8 cellular contexts compared by ENCODE assay signal in genomic region chr7:5822742-5823503, GRCh38. TPM values are rescaled to one million over a fixed set of nuclear protein-coding genes. Genes with fewer than 3 reads are reported as not detected.
DNase-seq lines count a peak whose midpoint lies in the region; ATAC-seq, FAIRE-seq and TF ChIP-seq lines count a peak whose summit lies in the region.

No MANE protein-coding gene starts in this region.

- peaks cover 0 to 3% of the 10 kb centered on the region in 2 donors for H3K36me3 Mint-ChIP-seq in CD14-positive monocyte

- BruUV-seq in HepG2 (replicated peaks; lab: Mats Ljungman, UMichigan), result no TSS peak

- H3K79me2 ChIP-seq in HepG2 (ENCODE audit: insufficient read depth, low read length), result no peaks in the 10 kb centered on the region

- no peaks in the 10 kb centered on the region for H4K20me1 ChIP-seq in HepG2 (ENCODE audit: insufficient read depth, low read length)

- H3K27ac Mint-ChIP-seq in CD14-positive monocyte, result peak overlapping the region; percentile 91 to 96 (median 95)

- intact Hi-C loops in CD14-positive monocyte (cut with micrococcal nuclease) (loop anchor here in 1 of 2 donors (5.0 kb wide), 1 partner anchor 46 kb away; no protein-coding TSS in a partner anchor), HepG2 (cut with micrococcal nuclease; ENCODE audit: unreplicated experiment) (loop anchor here (2.0 kb wide), 1 partner anchor 42 kb away; the partner anchor contains the start of gene RNF216)

- peak overlapping the region; percentile 68 for H3K9ac ChIP-seq in HepG2 (ENCODE audit: insufficient read depth, low read depth, low read length)

- H3K27me3 ChIP-seq in HepG2 (ENCODE audit: control insufficient read depth in 1 of 2, insufficient read depth in 2 of 2, low read length in 2 of 2), result no peaks in the 10 kb centered on the region; a peak in 1 of 5 replicates

- H3K4me3 Mint-ChIP-seq in CD14-positive monocyte, result peak overlapping the region; percentile 85 to 93

- peaks cover 0 to 2% (median 0%) of the 10 kb centered on the region in 7 donors for H3K9me3 Mint-ChIP-seq in CD14-positive monocyte

- peak; percentile 99 for ATAC-seq in GM19351 (IDR thresholded peaks at IDR 0.05; ENCODE audit: unreplicated experiment)
- ATAC-seq in HG03520 (IDR thresholded peaks at IDR 0.05; ENCODE audit: unreplicated experiment), result peak; percentile 99
- ATAC-seq in HepG2, result peak; percentile 100

- H3K27ac ChIP-seq in HepG2 (ENCODE audit: extremely low read length, insufficient read depth, low read length), result peak overlapping the region; percentile 83

- peaks cover 0 to 4% (median 0%) of the 10 kb centered on the region in 3 donors for H3K27me3 Mint-ChIP-seq in CD14-positive monocyte (ENCODE audit: low read depth in 3 of 3)

- H3K4me1 Mint-ChIP-seq in CD14-positive monocyte, result peaks cover 39% of the 10 kb centered on the region

- peak; percentile 97 for FAIRE-seq in HepG2 (lab: Jason Lieb, UNC)

- peak overlapping the region; percentile 99 for H3K4me2 ChIP-seq in HepG2 (ENCODE audit: low read depth, low read length)

- no peaks in the 10 kb centered on the region for H3K9me3 ChIP-seq in HepG2 (ENCODE audit: low read length)

- peak overlapping the region; percentile 75 to 93 (median 78) for H3K4me3 ChIP-seq in HepG2 (replicated peaks in 1 of 3; ENCODE audit: insufficient read depth in 1 of 3, low read depth in 2 of 3, low read length in 3 of 3)

- H3K36me3 ChIP-seq in HepG2 (replicated peaks in 1 of 2; ENCODE audit: control insufficient read depth in 1 of 2, insufficient read depth in 2 of 2, low read length in 2 of 2), result no peaks in the 10 kb centered on the region

- WGBS in HepG2 (ENCODE audit: low lambda C conversion rate), result under 1% methylated on average over 30 of the region's 39 CpGs

- in situ Hi-C loops in HepG2 (cut with HindIII; ENCODE audit: extremely low pct_ligation_motif_present, low pct_unique_long_range_greater_than_20kb), result no loop called here

- TF ChIP-seq RAD21 in HepG2 (CRISPR knock-in tag; IDR thresholded peaks at IDR 0.05), result no peak

- peaks cover 18% of the 10 kb centered on the region for H3K4me1 ChIP-seq in HepG2 (ENCODE audit: insufficient read depth, low read length)

- CTCF ChIA-PET in HepG2 (lab: Yijun Ruan, JAX; ENCODE audit: low intra/inter-chr PET ratio, low total read pairs), result no interaction called here

- TF ChIP-seq EP300 in HepG2 (IDR thresholded peaks at IDR 0.05; ENCODE audit: low read depth in 2 of 2, low read length in 2 of 2) (no peak), HepG2 (CRISPR knock-in tag; IDR thresholded peaks at IDR 0.05; ENCODE audit: borderline replicate concordance) (no peak)

- no peak for TF ChIP-seq CTCF in CD14-positive monocyte (IDR thresholded peaks at IDR 0.05)
- TF ChIP-seq CTCF in HepG2 (CRISPR knock-in tag; IDR thresholded peaks at IDR 0.05), result no peak

- peak; percentile 57 to 66; a peak in 3 of 4 replicates for TF ChIP-seq POLR2A in HepG2 (IDR thresholded peaks at IDR 0.05; ENCODE audit: insufficient read depth in 1 of 2, low read depth in 2 of 2, low read length in 2 of 2)

- POLR2A ChIA-PET in HepG2 (lab: Yijun Ruan, JAX), result interaction anchor here (0.8 to 1.2 kb wide), 4 partner anchors 9 to 28 kb away, joined by 3 to 4 read pairs (median 3); no protein-coding TSS in a partner anchor

- H2AFZ ChIP-seq in HepG2 (ENCODE audit: low read length), result peak overlapping the region; percentile 86

- DNase-seq in CD14-positive monocyte (ENCODE audit: low spot score), result peak; percentile 98
- peak; percentile 86 for DNase-seq in NCI-H526 treated with DMSO at 0.1 percent for 48 hours (lab: John Stamatoyannopoulos, UW)
- DNase-seq in activated CD4-positive, alpha-beta T cell treated with anti-CD3 and anti-CD28 coated beads, Interleukin-2, amount 50 U/mL, for 1 hour, result peak; percentile 98
- DNase-seq in dermis blood vessel endothelial cell, result peak; percentile 95
- DNase-seq in HepG2 (ENCODE audit: low spot score), result peak; percentile 91
- peak; percentile 90 to 93 for DNase-seq in stimulated activated CD4-positive, alpha-beta T cell treated with anti-CD3 and anti-CD28 coated beads, Interleukin-2, amount 100 ng/mL, for 48 hours

TF ChIP-seq in HepG2, 621 proteins besides CTCF, POLR2A, EP300 and RAD21 (continues in another document):
- TF ChIP-seq ZFY (CRISPR knock-in tag; IDR thresholded peaks at IDR 0.05) (peak; percentile 70), ZKSCAN1 (IDR thresholded peaks at IDR 0.05; ENCODE audit: low read length) (no peak), ZNF780A (CRISPR knock-in tag; IDR thresholded peaks at IDR 0.05) (no peak)
- TF ChIP-seq, protein P1, sequence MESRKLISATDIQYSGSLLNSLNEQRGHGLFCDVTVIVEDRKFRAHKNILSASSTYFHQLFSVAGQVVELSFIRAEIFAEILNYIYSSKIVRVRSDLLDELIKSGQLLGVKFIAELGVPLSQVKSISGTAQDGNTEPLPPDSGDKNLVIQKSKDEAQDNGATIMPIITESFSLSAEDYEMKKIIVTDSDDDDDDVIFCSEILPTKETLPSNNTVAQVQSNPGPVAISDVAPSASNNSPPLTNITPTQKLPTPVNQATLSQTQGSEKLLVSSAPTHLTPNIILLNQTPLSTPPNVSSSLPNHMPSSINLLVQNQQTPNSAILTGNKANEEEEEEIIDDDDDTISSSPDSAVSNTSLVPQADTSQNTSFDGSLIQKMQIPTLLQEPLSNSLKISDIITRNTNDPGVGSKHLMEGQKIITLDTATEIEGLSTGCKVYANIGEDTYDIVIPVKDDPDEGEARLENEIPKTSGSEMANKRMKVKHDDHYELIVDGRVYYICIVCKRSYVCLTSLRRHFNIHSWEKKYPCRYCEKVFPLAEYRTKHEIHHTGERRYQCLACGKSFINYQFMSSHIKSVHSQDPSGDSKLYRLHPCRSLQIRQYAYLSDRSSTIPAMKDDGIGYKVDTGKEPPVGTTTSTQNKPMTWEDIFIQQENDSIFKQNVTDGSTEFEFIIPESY (CRISPR knock-in tag; IDR thresholded peaks at IDR 0.05), result no peak

RNA-seq across cellular contexts. Expression of gene RNF216, which starts 41.5 kb away (rescaled TPM):
- polyA plus RNA-seq in CD14-positive monocyte (10 to 100 TPM; 11.8 to 14.8 TPM), HepG2 (2011; rRNA removed) (26.3 and 29.9 TPM in 2 replicates)
- total RNA-seq in dermis blood vessel endothelial cell (40.7 and 42.5 TPM in 2 replicates), HepG2 (2016; rRNA removed; fragmentation: Illumina TruSeq; extraction: Trizol) (25.9 and 29.4 TPM in 2 replicates)
- 11.5 TPM in 2 replicates for total RNA-seq in HepG2 (2016; cell fraction: cytosol; rRNA removed; fragmentation: Illumina TruSeq; extraction: Trizol; ENCODE audit: low read depth)
- total RNA-seq in HepG2 (2016; cell fraction: insoluble cytoplasmic fraction; rRNA removed; fragmentation: Illumina TruSeq; extraction: Trizol), result 26.8 TPM in 2 replicates
- total RNA-seq in HepG2 (2016; cell fraction: membrane; rRNA removed; fragmentation: Illumina TruSeq; extraction: Trizol), result 11.3 and 11.5 TPM in 2 replicates
- total RNA-seq in HepG2 (2016; cell fraction: nucleus; rRNA removed; fragmentation: Illumina TruSeq; extraction: Trizol), result 32.0 and 34.9 TPM in 2 replicates
- polyA plus RNA-seq in HepG2 (2011; cell fraction: cytosol; rRNA removed), result 12.8 and 13.0 TPM in 2 replicates
- polyA plus RNA-seq in HepG2 (2011; cell fraction: nucleus; rRNA removed), result 93.5 and 108 TPM in 2 replicates
- 21.1 and 27.6 TPM in 2 replicates for polyA plus RNA-seq in HepG2 (2012)
- 0.68 and 1.1 TPM in 2 replicates for polyA plus RNA-seq in HepG2 (2016; cell fraction: cytosol; fragmentation: Illumina TruSeq; extraction: Trizol; ENCODE audit: low read depth)
- 15.4 and 19.9 TPM in 2 replicates for polyA plus RNA-seq in HepG2 (2016; cell fraction: insoluble cytoplasmic fraction; fragmentation: Illumina TruSeq; extraction: Trizol; ENCODE audit: low read depth)
- polyA plus RNA-seq in HepG2 (2016; cell fraction: membrane; fragmentation: Illumina TruSeq; extraction: Trizol; ENCODE audit: low read depth), result 1.9 and 2.4 TPM in 2 replicates
- polyA plus RNA-seq in HepG2 (2016; cell fraction: nucleus; fragmentation: Illumina TruSeq; extraction: Trizol; ENCODE audit: insufficient read depth, low read depth), result 31.3 and 33.3 TPM in 2 replicates
- 28.8 and 31.6 TPM in 2 replicates for polyA minus RNA-seq in HepG2 (2011; rRNA and poly(A)+ RNA removed; ENCODE audit: low replicate concordance)
- polyA minus RNA-seq in HepG2 (2011; cell fraction: cytosol; rRNA and poly(A)+ RNA removed), result 16.4 and 20.3 TPM in 2 replicates
- 51.5 and 65.4 TPM in 2 replicates for polyA minus RNA-seq in HepG2 (2011; cell fraction: nucleus; rRNA and poly(A)+ RNA removed)

RNA-seq across cellular contexts. Expression of gene OCM, which starts 57.7 kb away (rescaled TPM):
- polyA plus RNA-seq in CD14-positive monocyte (not detected), HepG2 (2011; rRNA removed) (not detected in 2 replicates)
- total RNA-seq in dermis blood vessel endothelial cell (not detected in 2 replicates), HepG2 (2016; rRNA removed; fragmentation: Illumina TruSeq; extraction: Trizol) (not detected in 2 replicates)
- total RNA-seq in HepG2 (2016; cell fraction: cytosol; rRNA removed; fragmentation: Illumina TruSeq; extraction: Trizol; ENCODE audit: low read depth), result not detected in 2 replicates
- total RNA-seq in HepG2 (2016; cell fraction: insoluble cytoplasmic fraction; rRNA removed; fragmentation: Illumina TruSeq; extraction: Trizol), result not detected in 2 replicates
- not detected in 2 replicates for total RNA-seq in HepG2 (2016; cell fraction: membrane; rRNA removed; fragmentation: Illumina TruSeq; extraction: Trizol)
- total RNA-seq in HepG2 (2016; cell fraction: nucleus; rRNA removed; fragmentation: Illumina TruSeq; extraction: Trizol), result not detected in 2 replicates
- not detected in 2 replicates for polyA plus RNA-seq in HepG2 (2011; cell fraction: cytosol; rRNA removed)
- polyA plus RNA-seq in HepG2 (2011; cell fraction: nucleus; rRNA removed), result not detected in 2 replicates
- polyA plus RNA-seq in HepG2 (2012), result not detected in 2 replicates
- not detected in 2 replicates for polyA plus RNA-seq in HepG2 (2016; cell fraction: cytosol; fragmentation: Illumina TruSeq; extraction: Trizol; ENCODE audit: low read depth)
- not detected in 2 replicates for polyA plus RNA-seq in HepG2 (2016; cell fraction: insoluble cytoplasmic fraction; fragmentation: Illumina TruSeq; extraction: Trizol; ENCODE audit: low read depth)
- polyA plus RNA-seq in HepG2 (2016; cell fraction: membrane; fragmentation: Illumina TruSeq; extraction: Trizol; ENCODE audit: low read depth), result not detected in 2 replicates
- polyA plus RNA-seq in HepG2 (2016; cell fraction: nucleus; fragmentation: Illumina TruSeq; extraction: Trizol; ENCODE audit: insufficient read depth, low read depth), result not detected in 2 replicates
- polyA minus RNA-seq in HepG2 (2011; rRNA and poly(A)+ RNA removed; ENCODE audit: low replicate concordance), result not detected in 2 replicates
- polyA minus RNA-seq in HepG2 (2011; cell fraction: cytosol; rRNA and poly(A)+ RNA removed), result not detected in 2 replicates
- not detected in 2 replicates for polyA minus RNA-seq in HepG2 (2011; cell fraction: nucleus; rRNA and poly(A)+ RNA removed)

Comparison
In these comparisons a context has a peak if more than half of its experiments do, and no peak if none do; other contexts are left out.
1. Peak in every context shown above with its lines: DNase-seq, ATAC-seq, H3K4me3 ChIP-seq and H3K27ac ChIP-seq.